ENCODE assay signal across 8 cellular contexts in genomic region chr6:31806470-31807272, GRCh38. TPM values are rescaled to one million over a fixed set of nuclear protein-coding genes. Genes with fewer than 3 reads are reported as not detected.
A peak's percentile ranks its signal among the peaks of the same experiment; 100 is the strongest.
DNase-seq lines count a peak whose midpoint lies in the region; ATAC-seq and TF ChIP-seq lines count a peak whose summit lies in the region.

Gene LSM2 (minus strand): TSS chr6:31806966. CDS start chr6:31806757, 209 bp downstream.

- H3K4me3 ChIP-seq in GM08714 (ENCODE audit: low read length) (peak within 1 kb of the TSS; percentile 84), osteoblast (ENCODE audit: insufficient read depth, low read length) (peak within 1 kb of the TSS; percentile 88), thoracic aorta (peak within 1 kb of the TSS; percentile 80)

- H3K27me3 ChIP-seq in osteoblast (ENCODE audit: insufficient read depth, low read length): no peaks in the 10 kb centered on the region
- H3K27me3 ChIP-seq in thoracic aorta (replicated peaks; ENCODE audit: insufficient read depth): no peaks in the 10 kb centered on the region

- peak; percentile 89 for ATAC-seq in HG02571 (IDR thresholded peaks at IDR 0.05; ENCODE audit: unreplicated experiment)
- ATAC-seq in activated naive CD4-positive, alpha-beta T cell treated with anti-CD3 and anti-CD28 coated beads, Interleukin-2, amount 50 U/mL, for 72 hours: peak; percentile 99
- peak; percentile 96 for ATAC-seq in thoracic aorta (ENCODE audit: insufficient number of reproducible peaks, low FRiP score, low read depth)

- peak within 1 kb of the TSS; percentile 95 to 96 for H3K27ac Mint-ChIP-seq in activated naive CD4-positive, alpha-beta T cell treated with anti-CD3 and anti-CD28 coated beads, Interleukin-2, amount 50 U/mL, for 72 hours

- TF ChIP-seq CTCF in osteoblast (IDR thresholded peaks at IDR 0.05; ENCODE audit: extremely low read depth, low read depth, low read length) (no peak), thoracic aorta (IDR thresholded peaks at IDR 0.05) (no peak)

- no peaks in the 10 kb centered on the region for H3K36me3 ChIP-seq in osteoblast (ENCODE audit: insufficient read depth, low read length)
- H3K36me3 ChIP-seq in thoracic aorta: no peaks in the 10 kb centered on the region

- peak within 1 kb of the TSS; percentile 98 for H3K4me2 ChIP-seq in osteoblast (ENCODE audit: insufficient read depth, low read length)

- peaks cover 11 to 17% of the 10 kb centered on the region in 2 donors for H3K36me3 Mint-ChIP-seq in activated naive CD4-positive, alpha-beta T cell treated with anti-CD3 and anti-CD28 coated beads, Interleukin-2, amount 50 U/mL, for 72 hours

- peak within 1 kb of the TSS; percentile 83 for H2AFZ ChIP-seq in osteoblast (ENCODE audit: low read length)

- no peaks in the 10 kb centered on the region for H3K9me3 ChIP-seq in osteoblast (ENCODE audit: low read depth, low read length)
- no peaks in the 10 kb centered on the region for H3K9me3 ChIP-seq in thoracic aorta

- no peaks in the 10 kb centered on the region for H3K9me3 Mint-ChIP-seq in activated naive CD4-positive, alpha-beta T cell treated with anti-CD3 and anti-CD28 coated beads, Interleukin-2, amount 50 U/mL, for 72 hours

- H3K4me1 ChIP-seq in osteoblast (ENCODE audit: insufficient read depth, low read length) (peaks cover 12% of the 10 kb centered on the region), thoracic aorta (ENCODE audit: control insufficient read depth in 1 of 2, low read depth in 2 of 2) (peaks cover 12 to 19% of the 10 kb centered on the region in 2 donors)

- H3K27ac ChIP-seq in osteoblast (ENCODE audit: low read depth, low read length) (peak within 1 kb of the TSS; percentile 91), thoracic aorta (peak within 1 kb of the TSS; percentile 91 to 92)

- DNase-seq in NCI-H1048 (lab: John Stamatoyannopoulos, UW): peak; percentile 91
- DNase-seq in SKM-1 (lab: John Stamatoyannopoulos, UW; ENCODE audit: unreplicated experiment): peak; percentile 93
- DNase-seq in activated naive CD4-positive, alpha-beta T cell treated with anti-CD3 and anti-CD28 coated beads, Interleukin-2, amount 50 U/mL, for 72 hours (ENCODE audit: low spot score in 2 of 2): peak; percentile 98 to 99
- DNase-seq in glomerular endothelial cell (ENCODE audit: extremely low read depth, low read depth, low spot score): no peak
- peak; percentile 99 for DNase-seq in osteoblast (ENCODE audit: insufficient read length, low spot score, missing footprints)
- peak; percentile 93 for DNase-seq in thoracic aorta (ENCODE audit: low spot score)

- peaks cover 18% of the 10 kb centered on the region for H3K79me2 ChIP-seq in osteoblast (ENCODE audit: insufficient read depth, low read length)

- no peaks in the 10 kb centered on the region for H4K20me1 ChIP-seq in osteoblast (ENCODE audit: insufficient read depth, low read length)

RNA-seq across cellular contexts. Expression of gene LSM2, which starts in this region (rescaled TPM):
- total RNA-seq in activated naive CD4-positive, alpha-beta T cell treated with anti-CD3 and anti-CD28 coated beads, Interleukin-2, amount 50 U/mL, for 72 hours: 100 to 1,000 TPM; 150 to 173 TPM
- 45.3 and 74.3 TPM in 2 replicates for total RNA-seq in glomerular endothelial cell
- 18.3 and 22.4 TPM in 2 replicates for total RNA-seq in osteoblast
- total RNA-seq in thoracic aorta: 10 to 100 TPM; 21.2 to 40.1 TPM
